1 cellular context compared by ENCODE assay signal in the genomic region with DNA sequence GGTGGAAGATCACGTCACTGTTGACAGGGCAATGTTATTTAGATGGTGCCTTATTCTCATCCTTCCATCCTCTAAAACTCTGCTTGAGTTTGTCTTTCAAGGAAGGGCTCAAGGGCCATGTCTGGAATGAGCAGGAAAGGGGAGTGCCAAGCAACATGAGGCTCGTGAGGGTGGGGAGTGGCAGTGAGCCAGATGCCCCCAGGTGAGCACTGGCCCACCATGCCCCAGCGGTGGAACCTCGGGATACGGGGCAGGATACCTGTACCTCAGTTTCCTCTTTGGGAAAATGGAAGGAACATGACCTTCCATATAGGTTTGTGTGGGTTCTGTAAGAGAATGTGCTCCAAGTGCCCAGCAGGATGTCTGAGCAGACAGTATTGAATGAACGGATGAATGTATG.
TF ChIP-seq lines count a peak whose summit lies in the region.

No MANE protein-coding gene starts in this region.

TF ChIP-seq in H1, 55 proteins besides CTCF, POLR2A, EP300 and RAD21 (continued from another document):
- TF ChIP-seq, protein P1, sequence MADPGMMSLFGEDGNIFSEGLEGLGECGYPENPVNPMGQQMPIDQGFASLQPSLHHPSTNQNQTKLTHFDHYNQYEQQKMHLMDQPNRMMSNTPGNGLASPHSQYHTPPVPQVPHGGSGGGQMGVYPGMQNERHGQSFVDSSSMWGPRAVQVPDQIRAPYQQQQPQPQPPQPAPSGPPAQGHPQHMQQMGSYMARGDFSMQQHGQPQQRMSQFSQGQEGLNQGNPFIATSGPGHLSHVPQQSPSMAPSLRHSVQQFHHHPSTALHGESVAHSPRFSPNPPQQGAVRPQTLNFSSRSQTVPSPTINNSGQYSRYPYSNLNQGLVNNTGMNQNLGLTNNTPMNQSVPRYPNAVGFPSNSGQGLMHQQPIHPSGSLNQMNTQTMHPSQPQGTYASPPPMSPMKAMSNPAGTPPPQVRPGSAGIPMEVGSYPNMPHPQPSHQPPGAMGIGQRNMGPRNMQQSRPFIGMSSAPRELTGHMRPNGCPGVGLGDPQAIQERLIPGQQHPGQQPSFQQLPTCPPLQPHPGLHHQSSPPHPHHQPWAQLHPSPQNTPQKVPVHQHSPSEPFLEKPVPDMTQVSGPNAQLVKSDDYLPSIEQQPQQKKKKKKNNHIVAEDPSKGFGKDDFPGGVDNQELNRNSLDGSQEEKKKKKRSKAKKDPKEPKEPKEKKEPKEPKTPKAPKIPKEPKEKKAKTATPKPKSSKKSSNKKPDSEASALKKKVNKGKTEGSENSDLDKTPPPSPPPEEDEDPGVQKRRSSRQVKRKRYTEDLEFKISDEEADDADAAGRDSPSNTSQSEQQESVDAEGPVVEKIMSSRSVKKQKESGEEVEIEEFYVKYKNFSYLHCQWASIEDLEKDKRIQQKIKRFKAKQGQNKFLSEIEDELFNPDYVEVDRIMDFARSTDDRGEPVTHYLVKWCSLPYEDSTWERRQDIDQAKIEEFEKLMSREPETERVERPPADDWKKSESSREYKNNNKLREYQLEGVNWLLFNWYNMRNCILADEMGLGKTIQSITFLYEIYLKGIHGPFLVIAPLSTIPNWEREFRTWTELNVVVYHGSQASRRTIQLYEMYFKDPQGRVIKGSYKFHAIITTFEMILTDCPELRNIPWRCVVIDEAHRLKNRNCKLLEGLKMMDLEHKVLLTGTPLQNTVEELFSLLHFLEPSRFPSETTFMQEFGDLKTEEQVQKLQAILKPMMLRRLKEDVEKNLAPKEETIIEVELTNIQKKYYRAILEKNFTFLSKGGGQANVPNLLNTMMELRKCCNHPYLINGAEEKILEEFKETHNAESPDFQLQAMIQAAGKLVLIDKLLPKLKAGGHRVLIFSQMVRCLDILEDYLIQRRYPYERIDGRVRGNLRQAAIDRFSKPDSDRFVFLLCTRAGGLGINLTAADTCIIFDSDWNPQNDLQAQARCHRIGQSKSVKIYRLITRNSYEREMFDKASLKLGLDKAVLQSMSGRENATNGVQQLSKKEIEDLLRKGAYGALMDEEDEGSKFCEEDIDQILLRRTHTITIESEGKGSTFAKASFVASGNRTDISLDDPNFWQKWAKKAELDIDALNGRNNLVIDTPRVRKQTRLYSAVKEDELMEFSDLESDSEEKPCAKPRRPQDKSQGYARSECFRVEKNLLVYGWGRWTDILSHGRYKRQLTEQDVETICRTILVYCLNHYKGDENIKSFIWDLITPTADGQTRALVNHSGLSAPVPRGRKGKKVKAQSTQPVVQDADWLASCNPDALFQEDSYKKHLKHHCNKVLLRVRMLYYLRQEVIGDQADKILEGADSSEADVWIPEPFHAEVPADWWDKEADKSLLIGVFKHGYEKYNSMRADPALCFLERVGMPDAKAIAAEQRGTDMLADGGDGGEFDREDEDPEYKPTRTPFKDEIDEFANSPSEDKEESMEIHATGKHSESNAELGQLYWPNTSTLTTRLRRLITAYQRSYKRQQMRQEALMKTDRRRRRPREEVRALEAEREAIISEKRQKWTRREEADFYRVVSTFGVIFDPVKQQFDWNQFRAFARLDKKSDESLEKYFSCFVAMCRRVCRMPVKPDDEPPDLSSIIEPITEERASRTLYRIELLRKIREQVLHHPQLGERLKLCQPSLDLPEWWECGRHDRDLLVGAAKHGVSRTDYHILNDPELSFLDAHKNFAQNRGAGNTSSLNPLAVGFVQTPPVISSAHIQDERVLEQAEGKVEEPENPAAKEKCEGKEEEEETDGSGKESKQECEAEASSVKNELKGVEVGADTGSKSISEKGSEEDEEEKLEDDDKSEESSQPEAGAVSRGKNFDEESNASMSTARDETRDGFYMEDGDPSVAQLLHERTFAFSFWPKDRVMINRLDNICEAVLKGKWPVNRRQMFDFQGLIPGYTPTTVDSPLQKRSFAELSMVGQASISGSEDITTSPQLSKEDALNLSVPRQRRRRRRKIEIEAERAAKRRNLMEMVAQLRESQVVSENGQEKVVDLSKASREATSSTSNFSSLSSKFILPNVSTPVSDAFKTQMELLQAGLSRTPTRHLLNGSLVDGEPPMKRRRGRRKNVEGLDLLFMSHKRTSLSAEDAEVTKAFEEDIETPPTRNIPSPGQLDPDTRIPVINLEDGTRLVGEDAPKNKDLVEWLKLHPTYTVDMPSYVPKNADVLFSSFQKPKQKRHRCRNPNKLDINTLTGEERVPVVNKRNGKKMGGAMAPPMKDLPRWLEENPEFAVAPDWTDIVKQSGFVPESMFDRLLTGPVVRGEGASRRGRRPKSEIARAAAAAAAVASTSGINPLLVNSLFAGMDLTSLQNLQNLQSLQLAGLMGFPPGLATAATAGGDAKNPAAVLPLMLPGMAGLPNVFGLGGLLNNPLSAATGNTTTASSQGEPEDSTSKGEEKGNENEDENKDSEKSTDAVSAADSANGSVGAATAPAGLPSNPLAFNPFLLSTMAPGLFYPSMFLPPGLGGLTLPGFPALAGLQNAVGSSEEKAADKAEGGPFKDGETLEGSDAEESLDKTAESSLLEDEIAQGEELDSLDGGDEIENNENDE (IDR thresholded peaks at IDR 0.05; ENCODE audit: insufficient replicate concordance, low read length) = no peak
- no peak for TF ChIP-seq YY1 (IDR thresholded peaks at IDR 0.05; ENCODE audit: low read depth, low read length)
- TF ChIP-seq EGR1 (IDR thresholded peaks at IDR 0.05; ENCODE audit: borderline replicate concordance, low read depth, low read length) = no peak
- no peak for TF ChIP-seq BCL11A (IDR thresholded peaks at IDR 0.05; ENCODE audit: low read depth in 2 of 2, low read length in 2 of 2)
- TF ChIP-seq SUZ12 (IDR thresholded peaks at IDR 0.05; ENCODE audit: low read length) = no peak
- no peak for TF ChIP-seq CEBPB (IDR thresholded peaks at IDR 0.05; ENCODE audit: low read depth, low read length)
- no peak for TF ChIP-seq BACH1 (IDR thresholded peaks at IDR 0.05; ENCODE audit: low read length)
- TF ChIP-seq TEAD4 (IDR thresholded peaks at IDR 0.05; ENCODE audit: low read depth, low read length) = no peak
